In genomic region chr3:152314677-152315353, GRCh38 we compare ENCODE assay signal across 12 cellular contexts. TPM values are rescaled to one million over a fixed set of nuclear protein-coding genes. Genes with fewer than 3 reads are reported as not detected.
A peak's percentile ranks its signal among the peaks of the same experiment; 100 is the strongest.
DNase-seq lines count a peak whose midpoint lies in the region; ATAC-seq, FAIRE-seq and TF ChIP-seq lines count a peak whose summit lies in the region.
"Had no signal": no experiment of that assay in that cellular context is flagged by ENCODE, and none has a peak within 500 bp of the region (broad histone marks: within the 10 kb centered on the region; RNA-seq: fewer than 3 reads in every experiment).

No MANE protein-coding gene starts in this region.

- no peaks in the 10 kb centered on the region for H3K27me3 Mint-ChIP-seq in activated T-cell treated with anti-CD3 and anti-CD28 coated beads, Interleukin-2, amount 50 U/mL, for 24 hours
- H3K27me3 Mint-ChIP-seq in activated naive CD8-positive, alpha-beta T cell treated with anti-CD3 and anti-CD28 coated beads, Interleukin-2, amount 50 U/mL, for 24 hours = no peaks in the 10 kb centered on the region

- DNase-seq in activated T-cell treated with anti-CD3 and anti-CD28 coated beads, Interleukin-2, amount 50 U/mL, for 24 hours = no peak
- no peak for DNase-seq in activated T-cell treated with anti-CD3 and anti-CD28 coated beads, Interleukin-2, amount 50 U/mL, for 1 hour
- no peak for DNase-seq in activated naive CD8-positive, alpha-beta T cell treated with anti-CD3 and anti-CD28 coated beads, Interleukin-2, amount 50 U/mL, for 24 hours
- DNase-seq in HepG2 (ENCODE audit: low spot score) (peak; percentile 22), tibial artery (no peak), NCI-H510A treated with DMSO at 0.1 percent for 48 hours (lab: John Stamatoyannopoulos, UW) (no peak), NCI-H187 (lab: John Stamatoyannopoulos, UW) (no peak), NCI-H2171 treated with DMSO at 0.1 percent for 48 hours (lab: John Stamatoyannopoulos, UW) (no peak)
- DNase-seq: activated CD8-positive, alpha-beta memory T cell treated with anti-CD3 and anti-CD28 coated beads, Interleukin-2, amount 50 U/mL, for 4 hours; Kasumi-1; SW 1271 had no signal

- no peak overlapping the region for H2AFZ ChIP-seq in HepG2 (ENCODE audit: low read length)
- H2AFZ ChIP-seq: GM23338 had no signal

- H3K4me2 ChIP-seq in HepG2 (ENCODE audit: low read depth, low read length) = no peak overlapping the region
- H3K4me2 ChIP-seq: GM23338 had no signal

- FAIRE-seq in HepG2 (lab: Jason Lieb, UNC) = no peak

- H3K27ac ChIP-seq in HepG2 (ENCODE audit: extremely low read length, insufficient read depth, low read length) (no peak overlapping the region), tibial artery (peak overlapping the region; percentile 71 to 75)

- no peak for TF ChIP-seq RAD21 in HepG2 (CRISPR knock-in tag; IDR thresholded peaks at IDR 0.05)

- intact Hi-C loops in HepG2 (cut with micrococcal nuclease; ENCODE audit: unreplicated experiment) (no loop called here), tibial artery (cut with DNase I; ENCODE audit: low total_unique reads) (no loop called here)

- no peaks in the 10 kb centered on the region for H4K20me1 ChIP-seq in HepG2 (ENCODE audit: insufficient read depth, low read length)

- H3K27me3 ChIP-seq in HepG2 (ENCODE audit: control insufficient read depth in 1 of 2, insufficient read depth in 2 of 2, low read length in 2 of 2) (no peaks in the 10 kb centered on the region), tibial artery (no peaks in the 10 kb centered on the region)

- H3K36me3 Mint-ChIP-seq in activated T-cell treated with anti-CD3 and anti-CD28 coated beads, Interleukin-2, amount 50 U/mL, for 24 hours (ENCODE audit: low read depth) = peaks cover 74% of the 10 kb centered on the region
- peaks cover 37% of the 10 kb centered on the region for H3K36me3 Mint-ChIP-seq in activated naive CD8-positive, alpha-beta T cell treated with anti-CD3 and anti-CD28 coated beads, Interleukin-2, amount 50 U/mL, for 24 hours (ENCODE audit: low read depth)

- 95% methylated on average over 3 of the region's 3 CpGs for WGBS in HepG2 (ENCODE audit: low lambda C conversion rate)

- no peaks in the 10 kb centered on the region for H3K9me3 Mint-ChIP-seq in activated T-cell treated with anti-CD3 and anti-CD28 coated beads, Interleukin-2, amount 50 U/mL, for 24 hours
- H3K9me3 Mint-ChIP-seq in activated naive CD8-positive, alpha-beta T cell treated with anti-CD3 and anti-CD28 coated beads, Interleukin-2, amount 50 U/mL, for 24 hours = no peaks in the 10 kb centered on the region
- H3K9me3 Mint-ChIP-seq: GM23338 had no signal

- BruUV-seq in HepG2 (replicated peaks; lab: Mats Ljungman, UMichigan) = no TSS peak

- TF ChIP-seq CTCF in HepG2 (CRISPR knock-in tag; IDR thresholded peaks at IDR 0.05) (no peak), tibial artery (IDR thresholded peaks at IDR 0.05) (no peak)

- H3K27ac Mint-ChIP-seq in activated T-cell treated with anti-CD3 and anti-CD28 coated beads, Interleukin-2, amount 50 U/mL, for 24 hours = peak overlapping the region; percentile 79
- peak overlapping the region; percentile 72 for H3K27ac Mint-ChIP-seq in activated naive CD8-positive, alpha-beta T cell treated with anti-CD3 and anti-CD28 coated beads, Interleukin-2, amount 50 U/mL, for 24 hours
- H3K27ac Mint-ChIP-seq: GM23338 had no signal

- no peak for ATAC-seq in activated naive CD8-positive, alpha-beta T cell treated with anti-CD3 and anti-CD28 coated beads, Interleukin-2, amount 50 U/mL, for 24 hours
- ATAC-seq in HepG2 = peak; percentile 54
- ATAC-seq: GM23338 had no signal

- peaks cover 16% of the 10 kb centered on the region for H3K4me1 ChIP-seq in HepG2 (ENCODE audit: insufficient read depth, low read length)
- peaks cover 0 to 98% (median 55%) of the 10 kb centered on the region in 4 donors for H3K4me1 ChIP-seq in tibial artery

- H3K4me1 Mint-ChIP-seq in activated T-cell treated with anti-CD3 and anti-CD28 coated beads, Interleukin-2, amount 50 U/mL, for 24 hours (ENCODE audit: low read depth) = peaks cover 78% of the 10 kb centered on the region
- H3K4me1 Mint-ChIP-seq in activated naive CD8-positive, alpha-beta T cell treated with anti-CD3 and anti-CD28 coated beads, Interleukin-2, amount 50 U/mL, for 24 hours = peaks cover 77% of the 10 kb centered on the region

- TF ChIP-seq POLR2A in HepG2 (IDR thresholded peaks at IDR 0.05; ENCODE audit: insufficient read depth in 1 of 2, low read depth in 2 of 2, low read length in 2 of 2) = no peak

- peaks cover 57% of the 10 kb centered on the region for H3K79me2 ChIP-seq in HepG2 (ENCODE audit: insufficient read depth, low read length)

- POLR2A ChIA-PET in HepG2 (lab: Yijun Ruan, JAX) = no interaction called here

- TF ChIP-seq EP300 in HepG2 (IDR thresholded peaks at IDR 0.05; ENCODE audit: low read depth in 2 of 2, low read length in 2 of 2) (no peak), HepG2 (CRISPR knock-in tag; IDR thresholded peaks at IDR 0.05; ENCODE audit: borderline replicate concordance) (no peak)

- CTCF ChIA-PET in HepG2 (lab: Yijun Ruan, JAX; ENCODE audit: low intra/inter-chr PET ratio, low total read pairs) = no interaction called here

- no peak overlapping the region for H3K9ac ChIP-seq in HepG2 (ENCODE audit: insufficient read depth, low read depth, low read length)

- in situ Hi-C loops in HepG2 (cut with HindIII; ENCODE audit: extremely low pct_ligation_motif_present, low pct_unique_long_range_greater_than_20kb) = no loop called here

- H3K4me3 Mint-ChIP-seq in activated T-cell treated with anti-CD3 and anti-CD28 coated beads, Interleukin-2, amount 50 U/mL, for 24 hours = no peak overlapping the region
- H3K4me3 Mint-ChIP-seq in activated naive CD8-positive, alpha-beta T cell treated with anti-CD3 and anti-CD28 coated beads, Interleukin-2, amount 50 U/mL, for 24 hours = peak overlapping the region; percentile 23
- H3K4me3 Mint-ChIP-seq: GM23338 had no signal

- no peak overlapping the region for H3K4me3 ChIP-seq in HepG2 (replicated peaks in 1 of 3; ENCODE audit: insufficient read depth in 1 of 3, low read depth in 2 of 3, low read length in 3 of 3)
- H3K4me3 ChIP-seq in tibial artery = no peak overlapping the region
- H3K4me3 ChIP-seq: GM23338 had no signal

- H3K36me3 ChIP-seq in HepG2 (replicated peaks in 1 of 2; ENCODE audit: control insufficient read depth in 1 of 2, insufficient read depth in 2 of 2, low read length in 2 of 2) (peaks cover 0 to 4% of the 10 kb centered on the region in 2 experiments; a peak in 2 of 5 replicates), tibial artery (no peaks in the 10 kb centered on the region)

- H3K9me3 ChIP-seq in HepG2 (ENCODE audit: low read length) = no peaks in the 10 kb centered on the region
- no peaks in the 10 kb centered on the region for H3K9me3 ChIP-seq in tibial artery

TF ChIP-seq in HepG2, 621 proteins besides CTCF, POLR2A, EP300 and RAD21 (continues in another document):
- no peak for TF ChIP-seq SMAD3 (CRISPR knock-in tag; IDR thresholded peaks at IDR 0.05)
- 0 out of 2 replicates have a peak, but pooled peaks have one; percentile 22 for TF ChIP-seq TCF7 (IDR thresholded peaks at IDR 0.05; ENCODE audit: low read depth)
- no peak for TF ChIP-seq IKZF1 (IDR thresholded peaks at IDR 0.05)
- TF ChIP-seq ZBTB21 (CRISPR knock-in tag; IDR thresholded peaks at IDR 0.05) = no peak
- peak; percentile 92 for TF ChIP-seq KAT2B (IDR thresholded peaks at IDR 0.05; ENCODE audit: borderline replicate concordance, low read depth, low read length)
- TF ChIP-seq ONECUT2 (CRISPR knock-in tag; IDR thresholded peaks at IDR 0.05) = peak; percentile 77
- no peak for TF ChIP-seq ARID3A (IDR thresholded peaks at IDR 0.05; ENCODE audit: low read depth, low read length)
- peak; percentile 62; the same call in 1 of the 2 replicates for TF ChIP-seq SOX5 (CRISPR knock-in tag; IDR thresholded peaks at IDR 0.05; ENCODE audit: borderline replicate concordance)
- TF ChIP-seq CBFB (CRISPR knock-in tag; IDR thresholded peaks at IDR 0.05) = no peak

RNA-seq across cellular contexts. Expression of gene MBNL1, which starts 46.1 kb away (rescaled TPM):
- total RNA-seq in HepG2 (2016; rRNA removed; fragmentation: Illumina TruSeq; extraction: Trizol) = 55.4 TPM in 2 replicates
- 8.2 and 11.3 TPM in 2 replicates for total RNA-seq in HepG2 (2016; cell fraction: cytosol; rRNA removed; fragmentation: Illumina TruSeq; extraction: Trizol; ENCODE audit: low read depth)
- 50.3 and 56.4 TPM in 2 replicates for total RNA-seq in HepG2 (2016; cell fraction: insoluble cytoplasmic fraction; rRNA removed; fragmentation: Illumina TruSeq; extraction: Trizol)
- total RNA-seq in HepG2 (2016; cell fraction: membrane; rRNA removed; fragmentation: Illumina TruSeq; extraction: Trizol) = 19.1 and 21.6 TPM in 2 replicates
- 106 and 117 TPM in 2 replicates for total RNA-seq in HepG2 (2016; cell fraction: nucleus; rRNA removed; fragmentation: Illumina TruSeq; extraction: Trizol)
- 19.3 and 27.1 TPM in 2 replicates for polyA plus RNA-seq in HepG2 (2011; rRNA removed)
- polyA plus RNA-seq in HepG2 (2011; cell fraction: cytosol; rRNA removed) = 23.1 and 24.2 TPM in 2 replicates
- polyA plus RNA-seq in HepG2 (2011; cell fraction: nucleus; rRNA removed) = 28.6 and 31.4 TPM in 2 replicates
- polyA plus RNA-seq in HepG2 (2012) = 16.4 and 17.7 TPM in 2 replicates
- 1.4 and 1.5 TPM in 2 replicates for polyA plus RNA-seq in HepG2 (2016; cell fraction: cytosol; fragmentation: Illumina TruSeq; extraction: Trizol; ENCODE audit: low read depth)
- polyA plus RNA-seq in HepG2 (2016; cell fraction: insoluble cytoplasmic fraction; fragmentation: Illumina TruSeq; extraction: Trizol; ENCODE audit: low read depth) = 35.7 and 36.6 TPM in 2 replicates
- 6.8 TPM in 2 replicates for polyA plus RNA-seq in HepG2 (2016; cell fraction: membrane; fragmentation: Illumina TruSeq; extraction: Trizol; ENCODE audit: low read depth)
- polyA plus RNA-seq in HepG2 (2016; cell fraction: nucleus; fragmentation: Illumina TruSeq; extraction: Trizol; ENCODE audit: insufficient read depth, low read depth) = 41.8 and 44.0 TPM in 2 replicates
- 130 and 203 TPM in 2 replicates for polyA minus RNA-seq in HepG2 (2011; rRNA and poly(A)+ RNA removed; ENCODE audit: low replicate concordance)
- 59.9 and 63.4 TPM in 2 replicates for polyA minus RNA-seq in HepG2 (2011; cell fraction: cytosol; rRNA and poly(A)+ RNA removed)
- 167 and 169 TPM in 2 replicates for polyA minus RNA-seq in HepG2 (2011; cell fraction: nucleus; rRNA and poly(A)+ RNA removed)
